Comparison of ENCODE assay signal across 13 cellular contexts in the genomic region with DNA sequence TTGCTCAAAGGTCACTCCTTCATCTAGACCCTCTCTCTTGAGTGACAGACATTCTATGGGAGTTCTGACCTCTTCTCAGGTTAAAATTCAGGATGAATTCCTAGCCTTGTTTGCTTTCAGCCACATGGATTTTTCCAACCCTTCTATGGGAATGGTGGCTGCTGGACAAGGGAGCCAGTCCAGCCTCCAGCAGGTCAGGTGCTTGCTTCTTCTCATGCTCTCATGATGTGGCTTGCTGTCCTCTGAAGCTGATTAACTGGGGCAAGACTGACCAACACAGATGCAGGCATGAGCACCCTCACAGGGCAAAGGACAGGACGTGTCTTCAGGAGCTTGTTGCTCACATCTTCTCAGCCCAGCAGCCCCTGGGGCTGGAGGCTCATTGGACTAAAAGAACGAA.
"Had no signal": no experiment of that assay in that cellular context is flagged by ENCODE, and none has a peak within 500 bp of the region (broad histone marks: within the 10 kb centered on the region; RNA-seq: fewer than 3 reads in every experiment).

No MANE protein-coding gene starts in this region.

- DNase-seq: activated CD4-positive, alpha-beta T cell treated with anti-CD3 and anti-CD28 coated beads, Interleukin-2, amount 50 U/mL, for 4 hours; activated CD4-positive, CD25-positive, alpha-beta regulatory T cell treated with anti-CD3 and anti-CD28 coated beads, Interleukin-2, amount 50 U/mL, for 72 hours; activated naive CD4-positive, alpha-beta T cell treated with Interleukin-2 at 50 U/mL for 16 hours; esophagus squamous epithelium; left cardiac atrium; posterior cingulate gyrus; SHP77; SK-N-SH; stimulated activated naive CD8-positive, alpha-beta T cell treated with anti-CD3 and anti-CD28 coated beads, Interleukin-15, amount 100 ng/mL, for 72 hours; T-helper 1 cell; T1000 had no signal

- H3K9me3 ChIP-seq: esophagus squamous epithelium, SK-N-SH had no signal

- H3K4me3 Mint-ChIP-seq: activated T-helper 17 cell treated with anti-CD3 and anti-CD28 coated beads, Interleukin-2, amount 50 U/mL, for 72 hours; stimulated activated naive CD8-positive, alpha-beta T cell treated with anti-CD3 and anti-CD28 coated beads, Interleukin-15, amount 100 ng/mL, for 72 hours had no signal

- H3K27ac Mint-ChIP-seq: activated T-helper 17 cell treated with anti-CD3 and anti-CD28 coated beads, Interleukin-2, amount 50 U/mL, for 72 hours; stimulated activated naive CD8-positive, alpha-beta T cell treated with anti-CD3 and anti-CD28 coated beads, Interleukin-15, amount 100 ng/mL, for 72 hours had no signal

- H3K4me1 Mint-ChIP-seq: activated T-helper 17 cell treated with anti-CD3 and anti-CD28 coated beads, Interleukin-2, amount 50 U/mL, for 72 hours; stimulated activated naive CD8-positive, alpha-beta T cell treated with anti-CD3 and anti-CD28 coated beads, Interleukin-15, amount 100 ng/mL, for 72 hours had no signal

- H3K27me3 ChIP-seq: cardiac muscle cell, esophagus squamous epithelium had no signal

- H3K9me3 Mint-ChIP-seq: activated T-helper 17 cell treated with anti-CD3 and anti-CD28 coated beads, Interleukin-2, amount 50 U/mL, for 72 hours; stimulated activated naive CD8-positive, alpha-beta T cell treated with anti-CD3 and anti-CD28 coated beads, Interleukin-15, amount 100 ng/mL, for 72 hours had no signal

- H3K36me3 ChIP-seq: cardiac muscle cell, esophagus squamous epithelium had no signal

- H3K27ac ChIP-seq: cardiac muscle cell had no signal

- H3K4me3 ChIP-seq: cardiac muscle cell, esophagus squamous epithelium had no signal
